Comparison of ENCODE assay signal across 14 cellular contexts in genomic region chr6:150684161-150684560, GRCh38.
DNase-seq lines count a peak whose midpoint lies in the region; ATAC-seq, FAIRE-seq and TF ChIP-seq lines count a peak whose summit lies in the region.
"Had no signal": no experiment of that assay in that cellular context is flagged by ENCODE, and none has a peak within 500 bp of the region (broad histone marks: within the 10 kb centered on the region; RNA-seq: fewer than 3 reads in every experiment).

No MANE protein-coding gene starts in this region.

- H3K9me3 Mint-ChIP-seq in activated B cell treated with CpG ODN at 0.5 μM for 24 hours (no peaks in the 10 kb centered on the region), osteocyte (ENCODE audit: unreplicated experiment) (no peaks in the 10 kb centered on the region)
- no peaks in the 10 kb centered on the region for H3K9me3 Mint-ChIP-seq in stimulated activated memory B cell treated with anti-CD40 and anti-IgM and Interleukin-4, amounts not matched to agents 10 μg/mL and 1 μg/mL and 100 μg/mL, for 72 hours
- H3K9me3 Mint-ChIP-seq: nephron progenitor cell had no signal

- TF ChIP-seq CTCF in activated B cell treated with CpG ODN at 0.5 μM for 24 hours (IDR thresholded peaks at IDR 0.05) (no peak), right lobe of liver (IDR thresholded peaks at IDR 0.05) (no peak), osteocyte (IDR thresholded peaks at IDR 0.05) (no peak)

- H3K27ac ChIP-seq in right lobe of liver, result peak overlapping the region in 2 of 3 donors; percentile 0 to 47
- H3K27ac ChIP-seq: cardiac muscle cell, thoracic aorta had no signal

- no peak for TF ChIP-seq POLR2A in GM12892 (IDR thresholded peaks at IDR 0.05; ENCODE audit: low read depth, low read length)
- no peak for TF ChIP-seq POLR2A in right lobe of liver (IDR thresholded peaks at IDR 0.05)

- ATAC-seq in activated B cell treated with CpG ODN at 0.5 μM for 24 hours (ENCODE audit: low read depth) (no peak), right lobe of liver (no peak), SK-N-SH treated with all-trans-retinoic acid at 6 μM for 48 hours (no peak)
- no peak for ATAC-seq in stimulated activated memory B cell treated with anti-CD40 and anti-IgM and Interleukin-4, amounts not matched to agents 10 μg/mL and 1 μg/mL and 100 μg/mL, for 72 hours
- ATAC-seq: K562 had no signal

- no peaks in the 10 kb centered on the region for H3K36me3 ChIP-seq in right lobe of liver
- H3K36me3 ChIP-seq: cardiac muscle cell, thoracic aorta had no signal

- no peak overlapping the region for H3K4me3 ChIP-seq in right lobe of liver
- H3K4me3 ChIP-seq: cardiac muscle cell, K562, thoracic aorta had no signal

- H3K4me1 ChIP-seq in right lobe of liver, result no peaks in the 10 kb centered on the region

- CTCF ChIA-PET in activated B cell treated with CpG ODN at 0.5 μM for 24 hours (lab: Charles Lee), result interaction anchor here (2.3 to 2.6 kb wide), 3 partner anchors 58 to 266 kb away, joined by 8 to 15 read pairs (median 14); partner anchors contain the start of gene PLEKHG1

- WGBS in right lobe of liver (ENCODE audit: insufficient coverage, low coverage, low lambda C conversion rate, missing lambda C conversion rate), result 94% methylated on average over 8 of the region's 9 CpGs

- no peak for DNase-seq in GM12892 (ENCODE audit: insufficient read length)
- no peak for DNase-seq in activated B cell treated with CpG ODN at 0.5 μM for 24 hours
- no peak for DNase-seq in right lobe of liver
- no peak for DNase-seq in effector CD4-positive, alpha-beta T cell
- DNase-seq in osteocyte (ENCODE audit: extremely low spot score, unreplicated experiment), result no peak
- DNase-seq: activated CD4-positive, alpha-beta T cell treated with anti-CD3 and anti-CD28 coated beads for 48 hours; mesendoderm; NCI-H2029; nephron progenitor cell had no signal

- H3K27me3 Mint-ChIP-seq in activated B cell treated with CpG ODN at 0.5 μM for 24 hours (no peaks in the 10 kb centered on the region), osteocyte (ENCODE audit: unreplicated experiment) (peaks cover 5% of the 10 kb centered on the region)
- H3K27me3 Mint-ChIP-seq in stimulated activated memory B cell treated with anti-CD40 and anti-IgM and Interleukin-4, amounts not matched to agents 10 μg/mL and 1 μg/mL and 100 μg/mL, for 72 hours, result no peaks in the 10 kb centered on the region

- H3K27ac Mint-ChIP-seq in activated B cell treated with CpG ODN at 0.5 μM for 24 hours (peak overlapping the region; percentile 84), osteocyte (ENCODE audit: unreplicated experiment) (no peak overlapping the region)
- H3K27ac Mint-ChIP-seq in stimulated activated memory B cell treated with anti-CD40 and anti-IgM and Interleukin-4, amounts not matched to agents 10 μg/mL and 1 μg/mL and 100 μg/mL, for 72 hours, result peak overlapping the region; percentile 54

- peak overlapping the region; percentile 73 for H3K4me3 Mint-ChIP-seq in activated B cell treated with CpG ODN at 0.5 μM for 24 hours
- peak overlapping the region; percentile 5 for H3K4me3 Mint-ChIP-seq in stimulated activated memory B cell treated with anti-CD40 and anti-IgM and Interleukin-4, amounts not matched to agents 10 μg/mL and 1 μg/mL and 100 μg/mL, for 72 hours
- no peak overlapping the region for H3K4me3 Mint-ChIP-seq in osteocyte (ENCODE audit: unreplicated experiment)
- H3K4me3 Mint-ChIP-seq: nephron progenitor cell had no signal

- POLR2A ChIA-PET in activated B cell treated with CpG ODN at 0.5 μM for 24 hours (lab: Charles Lee), result interaction anchor here (1.6 to 7.3 kb wide), 4 partner anchors 13 to 83 kb away, joined by 5 to 62 read pairs (median 17); partner anchors contain the start of gene PLEKHG1

- intact Hi-C loops in activated B cell treated with CpG ODN at 0.5 μM for 24 hours (cut with micrococcal nuclease) (loop anchor here (2.0 kb wide), 2 partner anchors 57 to 83 kb away; no protein-coding TSS in a partner anchor), right lobe of liver (cut with DNase I) (no loop called here)

- no peaks in the 10 kb centered on the region for H3K9me3 ChIP-seq in right lobe of liver
- H3K9me3 ChIP-seq: thoracic aorta had no signal

- H3K4me1 Mint-ChIP-seq in activated B cell treated with CpG ODN at 0.5 μM for 24 hours (peaks cover 95% of the 10 kb centered on the region), osteocyte (ENCODE audit: unreplicated experiment) (no peaks in the 10 kb centered on the region)
- H3K4me1 Mint-ChIP-seq in stimulated activated memory B cell treated with anti-CD40 and anti-IgM and Interleukin-4, amounts not matched to agents 10 μg/mL and 1 μg/mL and 100 μg/mL, for 72 hours, result peaks cover 92% of the 10 kb centered on the region

- H3K36me3 Mint-ChIP-seq in activated B cell treated with CpG ODN at 0.5 μM for 24 hours (ENCODE audit: low read depth) (peaks cover 39% of the 10 kb centered on the region), osteocyte (ENCODE audit: unreplicated experiment) (no peaks in the 10 kb centered on the region)
- H3K36me3 Mint-ChIP-seq in stimulated activated memory B cell treated with anti-CD40 and anti-IgM and Interleukin-4, amounts not matched to agents 10 μg/mL and 1 μg/mL and 100 μg/mL, for 72 hours, result peaks cover 51% of the 10 kb centered on the region

- peak; percentile 56 for FAIRE-seq in GM12892 (lab: Jason Lieb, UNC)
- FAIRE-seq: K562 had no signal

- no peaks in the 10 kb centered on the region for H3K27me3 ChIP-seq in right lobe of liver
- H3K27me3 ChIP-seq: cardiac muscle cell had no signal

TF ChIP-seq in SK-N-SH treated with all-trans-retinoic acid at 6 μM for 48 hours, 23 proteins besides CTCF, POLR2A, EP300 and RAD21 (continues in another document):
- no peak for TF ChIP-seq ESRRG (CRISPR knock-in tag; IDR thresholded peaks at IDR 0.05)
- TF ChIP-seq POU6F1 (CRISPR knock-in tag; IDR thresholded peaks at IDR 0.05; ENCODE audit: borderline replicate concordance, low read depth), result no peak
- TF ChIP-seq ZNF565 (CRISPR knock-in tag; conservative IDR thresholded peaks at IDR 0.05; ENCODE audit: low read depth), result no peak
- TF ChIP-seq ARNTL (CRISPR knock-in tag; IDR thresholded peaks at IDR 0.05; ENCODE audit: borderline replicate concordance, low read depth), result no peak
- TF ChIP-seq PPARA (CRISPR knock-in tag; IDR thresholded peaks at IDR 0.05; ENCODE audit: borderline replicate concordance), result no peak
- no peak for TF ChIP-seq TSHZ2 (CRISPR knock-in tag; IDR thresholded peaks at IDR 0.05)
- TF ChIP-seq ZFP3 (CRISPR knock-in tag; IDR thresholded peaks at IDR 0.05), result no peak
- TF ChIP-seq CSRNP3 (CRISPR knock-in tag; IDR thresholded peaks at IDR 0.05), result no peak
- no peak for TF ChIP-seq ZNF8 (CRISPR knock-in tag; IDR thresholded peaks at IDR 0.05)
- no peak for TF ChIP-seq OSR1 (CRISPR knock-in tag; IDR thresholded peaks at IDR 0.05)
